Comparison of ENCODE assay signal across 8 cellular contexts in genomic region chr9:124254261-124254682, GRCh38. TPM values are rescaled to one million over a fixed set of nuclear protein-coding genes. Genes with fewer than 3 reads are reported as not detected.
DNase-seq lines count a peak whose midpoint lies in the region; ATAC-seq lines count a peak whose summit lies in the region.

No MANE protein-coding gene starts in this region.

- peaks cover 60% of the 10 kb centered on the region for H3K4me1 Mint-ChIP-seq in activated T-cell treated with anti-CD3 and anti-CD28 coated beads, Interleukin-2, amount 50 U/mL, for 72 hours (ENCODE audit: low read depth)

- peaks cover 1 to 2% of the 10 kb centered on the region in 2 donors for H3K36me3 Mint-ChIP-seq in activated T-cell treated with anti-CD3 and anti-CD28 coated beads, Interleukin-2, amount 50 U/mL, for 72 hours (ENCODE audit: insufficient read depth in 2 of 2)

- peak; percentile 77 for DNase-seq in CD1c-positive myeloid dendritic cell (ENCODE audit: extremely low spot score)
- peak; percentile 65 to 71 for DNase-seq in activated T-cell treated with anti-CD3 and anti-CD28 coated beads, Interleukin-2, amount 50 U/mL, for 72 hours
- DNase-seq in ureter (ENCODE audit: low spot score): no peak
- DNase-seq in islet precursor cell: no peak
- no peak for DNase-seq in NCI-H1417 treated with DMSO at 0.1 percent for 48 hours (lab: John Stamatoyannopoulos, UW)

- no peak overlapping the region for H3K27ac Mint-ChIP-seq in activated T-cell treated with anti-CD3 and anti-CD28 coated beads, Interleukin-2, amount 50 U/mL, for 72 hours

- H3K4me3 Mint-ChIP-seq in activated T-cell treated with anti-CD3 and anti-CD28 coated beads, Interleukin-2, amount 50 U/mL, for 72 hours: peak overlapping the region; percentile 50 to 56

- ATAC-seq in GM19023 (IDR thresholded peaks at IDR 0.05; ENCODE audit: unreplicated experiment): peak; percentile 39
- peak; percentile 46 for ATAC-seq in HG02970 (IDR thresholded peaks at IDR 0.05; ENCODE audit: low FRiP score, unreplicated experiment)
- peak; percentile 89 to 90 for ATAC-seq in activated T-cell treated with anti-CD3 and anti-CD28 coated beads, Interleukin-2, amount 50 U/mL, for 72 hours (replicated peaks in 1 of 2)
- ATAC-seq in HG03469 (IDR thresholded peaks at IDR 0.05; ENCODE audit: unreplicated experiment): no peak

- H3K9me3 Mint-ChIP-seq in activated T-cell treated with anti-CD3 and anti-CD28 coated beads, Interleukin-2, amount 50 U/mL, for 72 hours: no peaks in the 10 kb centered on the region

- H3K27me3 Mint-ChIP-seq in activated T-cell treated with anti-CD3 and anti-CD28 coated beads, Interleukin-2, amount 50 U/mL, for 72 hours (ENCODE audit: low read depth): peaks cover 33% of the 10 kb centered on the region

RNA-seq across cellular contexts. Expression of gene NEK6, which starts 3.5 kb away (rescaled TPM):
- total RNA-seq in activated T-cell treated with anti-CD3 and anti-CD28 coated beads, Interleukin-2, amount 50 U/mL, for 72 hours: 1 to 10 TPM; 8.1 to 8.5 TPM
- 24.9 TPM for total RNA-seq in ureter

Comparison
In these comparisons a context has a peak if more than half of its experiments do, and no peak if none do; other contexts are left out.
1. DNase-seq: peak in CD1c-positive myeloid dendritic cell (single experiment) and activated T-cell treated with anti-CD3 and anti-CD28 coated beads, Interleukin-2, amount 50 U/mL, for 72 hours (2 of 2); none in ureter (single experiment), islet precursor cell (single experiment) and NCI-H1417 treated with DMSO at 0.1 percent for 48 hours (single experiment).